ENCODE assay signal across 26 cellular contexts in genomic region chr15:62797171-62797570, GRCh38.
DNase-seq lines count a peak whose midpoint lies in the region; ATAC-seq, FAIRE-seq and TF ChIP-seq lines count a peak whose summit lies in the region.
"Had no signal": no experiment of that assay in that cellular context is flagged by ENCODE, and none has a peak within 500 bp of the region (broad histone marks: within the 10 kb centered on the region; RNA-seq: fewer than 3 reads in every experiment).

No MANE protein-coding gene starts in this region.

- H3K56ac ChIP-seq in H1 (replicated peaks; ENCODE audit: insufficient read length, low read depth, low read length), result no peak overlapping the region

- FAIRE-seq in H1 (lab: Jason Lieb, UNC) (no peak), D721Med (lab: Jason Lieb, UNC) (no peak)
- FAIRE-seq: A549 had no signal

- POLR2A ChIA-PET in Caco-2 (lab: Charles Lee), result no interaction called here
- POLR2A ChIA-PET in H1 (lab: Charles Lee; ENCODE audit: partially characterized antibody), result no interaction called here

- no peaks in the 10 kb centered on the region for H3K79me2 ChIP-seq in H1 (ENCODE audit: control insufficient read depth in 1 of 2, insufficient read depth in 2 of 2, low read length in 2 of 2)
- H3K79me2 ChIP-seq in trophoblast cell (ENCODE audit: control insufficient read depth, insufficient read depth, low read length, poor library complexity), result peaks cover 30% of the 10 kb centered on the region

- H4K5ac ChIP-seq in H1 (ENCODE audit: insufficient read length, low read depth, low read length), result no peak overlapping the region

- no peak for TF ChIP-seq POLR2A in H1 (IDR thresholded peaks at IDR 0.05; ENCODE audit: control extremely low read depth in 1 of 2, low read depth in 2 of 2, low read length in 2 of 2)

- no peak overlapping the region; the same call in 1 of the 2 replicates for H2BK5ac ChIP-seq in H1 (ENCODE audit: low read depth, low read length)
- H2BK5ac ChIP-seq in trophoblast cell (ENCODE audit: low read depth, low read length, poor library complexity), result peak overlapping the region; percentile 53

- TF ChIP-seq RAD21 in H1 (IDR thresholded peaks at IDR 0.05 in 1 of 2, conservative IDR thresholded peaks at IDR 0.05 in 1 of 2; ENCODE audit: low read depth in 2 of 2, low read length in 2 of 2), result no peak

- intact Hi-C loops in Caco-2 (cut with micrococcal nuclease; ENCODE audit: unreplicated experiment), result no loop called here

- no peaks in the 10 kb centered on the region for H3K23me2 ChIP-seq in H1 (ENCODE audit: low read depth, low read length)

- H3K4me3 ChIP-seq in Caco-2 (ENCODE audit: low read depth, low read length) (no peak overlapping the region), H1 (ENCODE audit: extremely low read depth in 1 of 4, insufficient read depth in 2 of 4, low read depth in 3 of 4, low read length in 4 of 4) (no peak overlapping the region), trophoblast cell (ENCODE audit: low read depth, low read length) (no peak overlapping the region)
- H3K4me3 ChIP-seq: A549; BLaER1 treated with 17β-estradiol and CSF1 and Interleukin-3, amounts not matched to agents 10 nM and 100 nM had no signal

- no peak for TF ChIP-seq EP300 in H1 (IDR thresholded peaks at IDR 0.05; ENCODE audit: borderline replicate concordance in 1 of 2, low read depth in 2 of 2, low read length in 2 of 2)

- H3K4me3 Mint-ChIP-seq in Caco-2 (ENCODE audit: unreplicated experiment), result no peak overlapping the region
- H3K4me3 Mint-ChIP-seq: CD8-positive, alpha-beta T cell had no signal

- WGBS in H1 (ENCODE audit: extremely low coverage in 1 of 2, insufficient coverage in 1 of 2, insufficient read length in 1 of 2, insufficient replicate concordance in 2 of 2, low coverage in 1 of 2, low lambda C conversion rate in 2 of 2, missing lambda C conversion rate in 1 of 2), 2 experiments, result 91% methylated on average over 15 of the region's 15 CpGs; no CpG with 5 or more reads in 1 of the 2 experiments
- no CpG with 5 or more reads among the region's 15 CpGs for WGBS in trophoblast cell (ENCODE audit: extremely low coverage, insufficient coverage, insufficient read length)

- peaks cover 9% of the 10 kb centered on the region for H3K4me1 Mint-ChIP-seq in Caco-2 (ENCODE audit: low read depth, unreplicated experiment)

- no peak overlapping the region for H4K91ac ChIP-seq in H1 (replicated peaks; ENCODE audit: insufficient read length, low read length)
- peak overlapping the region; percentile 92 for H4K91ac ChIP-seq in trophoblast cell (ENCODE audit: low read depth, low read length)

- H3K9me3 ChIP-seq in Caco-2, result no peaks in the 10 kb centered on the region
- H3K9me3 ChIP-seq in H1 (ENCODE audit: insufficient read depth in 2 of 2, low read depth in 1 of 2, low read length in 1 of 2), result no peaks in the 10 kb centered on the region
- H3K9me3 ChIP-seq in trophoblast cell (ENCODE audit: insufficient read depth, low read depth, low read length), result no peaks in the 10 kb centered on the region
- H3K9me3 ChIP-seq: A549; BLaER1 treated with 17β-estradiol and CSF1 and Interleukin-3, amounts not matched to agents 10 nM and 100 nM had no signal

- CTCF ChIA-PET in Caco-2 (lab: Charles Lee) (no interaction called here), H1 (lab: Charles Lee; ENCODE audit: partially characterized antibody) (interaction anchor here (0.9 to 2.2 kb wide), 5 partner anchors 11 to 55 kb away, joined by 3 to 11 read pairs (median 3); no protein-coding TSS in a partner anchor)

- H3K4ac ChIP-seq in H1 (replicated peaks; ENCODE audit: insufficient read length, low read depth, low read length) (no peak overlapping the region), trophoblast cell (ENCODE audit: low read depth, low read length) (peak overlapping the region; percentile 81)

- TF ChIP-seq CTCF in Caco-2 (IDR thresholded peaks at IDR 0.05; ENCODE audit: insufficient read depth in 1 of 2, low read depth in 1 of 2, low read length in 1 of 2, severe bottlenecking in 1 of 2, unreplicated experiment in 1 of 2), result no peak
- no peak for TF ChIP-seq CTCF in H1 (IDR thresholded peaks at IDR 0.05; ENCODE audit: control extremely low read depth in 1 of 3, insufficient read depth in 1 of 3, low read depth in 1 of 3, low read length in 3 of 3)
- TF ChIP-seq CTCF in D721Med (IDR thresholded peaks at IDR 0.05; ENCODE audit: insufficient read depth, missing control alignments), result no peak

- no peak for DNase-seq in Caco-2
- DNase-seq in MV-4-11 (lab: John Stamatoyannopoulos, UW), result peak; percentile 12
- no peak for DNase-seq in H1 (ENCODE audit: low read depth in 1 of 2, low spot score in 2 of 2)
- no peak for DNase-seq in trophoblast cell
- DNase-seq in activated CD8-positive, alpha-beta memory T cell treated with anti-CD3 and anti-CD28 coated beads, Interleukin-2, amount 50 U/mL, for 4 hours, result no peak
- no peak for DNase-seq in D721Med (ENCODE audit: insufficient read length, low spot score)
- DNase-seq: AML-193; Calu3; CD8-positive, alpha-beta T cell; DMS153; GOT3; Karpas-422; NCI-H1092 treated with DMSO at 0.1 percent for 48 hours; NCI-H1436; NCI-H187; NCI-H2081 treated with DMSO at 0.1 percent for 48 hours; NCI-H2171; NCI-H226; NCI-H510A; NCI-H69; SHP77 had no signal

- H4K12ac ChIP-seq in trophoblast cell (ENCODE audit: low read depth, low read length), result peak overlapping the region; percentile 34

- 0 out of 2 replicates have a peak, but pooled peaks cover 10% of the 10 kb centered on the region for H3K4me1 ChIP-seq in Caco-2
- peaks cover 0 to 5% (median 2%) of the 10 kb centered on the region in 4 experiments; a peak in 3 of 7 replicates for H3K4me1 ChIP-seq in H1 (replicated peaks in 1 of 4; ENCODE audit: control insufficient read depth in 3 of 4, insufficient read depth in 4 of 4, low read length in 3 of 4)
- peaks cover 41 to 50% of the 10 kb centered on the region in 2 experiments for H3K4me1 ChIP-seq in trophoblast cell (ENCODE audit: control insufficient read depth in 1 of 2, insufficient read depth in 2 of 2, low read length in 2 of 2)

- no peaks in the 10 kb centered on the region for H3K27me3 ChIP-seq in Caco-2 (replicated peaks; ENCODE audit: control insufficient read depth, insufficient read depth, low read length)
- H3K27me3 ChIP-seq in H1 (replicated peaks in 1 of 4; ENCODE audit: control insufficient read depth in 3 of 4, extremely low read depth in 1 of 4, insufficient read depth in 3 of 4, low read length in 3 of 4), result no peaks in the 10 kb centered on the region
- no peaks in the 10 kb centered on the region for H3K27me3 ChIP-seq in trophoblast cell (ENCODE audit: insufficient read depth, low read length)
- H3K27me3 ChIP-seq: BLaER1 treated with 17β-estradiol and CSF1 and Interleukin-3, amounts not matched to agents 10 nM and 100 nM had no signal

- ATAC-seq in HG02763 (IDR thresholded peaks at IDR 0.05; ENCODE audit: unreplicated experiment), result no peak
- ATAC-seq: A549; CD8-positive, alpha-beta T cell; Panc1 had no signal

- no peaks in the 10 kb centered on the region for H3K27me3 Mint-ChIP-seq in Caco-2 (ENCODE audit: insufficient read depth, unreplicated experiment)

- H2BK20ac ChIP-seq in H1 (ENCODE audit: low read length), result no peak overlapping the region

- H3K9me3 Mint-ChIP-seq in Caco-2 (ENCODE audit: unreplicated experiment), result no peaks in the 10 kb centered on the region
- H3K9me3 Mint-ChIP-seq: CD8-positive, alpha-beta T cell had no signal

- no peak overlapping the region for H2BK120ac ChIP-seq in H1 (replicated peaks; ENCODE audit: low read depth, low read length)
- peak overlapping the region; percentile 98 for H2BK120ac ChIP-seq in trophoblast cell (ENCODE audit: insufficient read depth, low read length, poor library complexity)

- H3K36me3 ChIP-seq in Caco-2 (ENCODE audit: control insufficient read depth, insufficient read depth, low read length) (peaks cover 1% of the 10 kb centered on the region), H1 (ENCODE audit: control insufficient read depth in 2 of 4, insufficient read depth in 4 of 4, low read length in 3 of 4) (no peaks in the 10 kb centered on the region; a peak in 2 of 8 replicates), trophoblast cell (ENCODE audit: control insufficient read depth in 1 of 2, insufficient read depth in 2 of 2, low read length in 2 of 2) (peaks cover 38 to 40% of the 10 kb centered on the region in 2 experiments)

- H3K23ac ChIP-seq in H1 (ENCODE audit: insufficient read length), result no peak overlapping the region
- H3K23ac ChIP-seq in trophoblast cell (ENCODE audit: low read length), result no peak overlapping the region

- H2BK12ac ChIP-seq in H1 (ENCODE audit: low read depth, low read length) (no peak overlapping the region), trophoblast cell (ENCODE audit: low read length) (peak overlapping the region; percentile 88)

- H2AFZ ChIP-seq in H1 (ENCODE audit: low read length) (no peak overlapping the region), trophoblast cell (ENCODE audit: insufficient read depth, low read length, poor library complexity) (peak overlapping the region; percentile 14)

- no TSS peak for BruUV-seq in Caco-2 (replicated peaks; lab: Mats Ljungman, UMichigan)

- H4K8ac ChIP-seq in H1 (ENCODE audit: extremely low read depth, insufficient read depth, low read length) (peak overlapping the region; percentile 69; the same call in 1 of the 2 replicates), trophoblast cell (ENCODE audit: low read depth, low read length) (peak overlapping the region; percentile 79)

- no peaks in the 10 kb centered on the region for H4K20me1 ChIP-seq in H1 (replicated peaks in 1 of 2; ENCODE audit: control insufficient read depth in 1 of 2, insufficient read depth in 2 of 2, low read length in 2 of 2)
- H4K20me1 ChIP-seq: BLaER1 treated with 17β-estradiol and CSF1 and Interleukin-3, amounts not matched to agents 10 nM and 100 nM had no signal

- H2BK15ac ChIP-seq in H1 (ENCODE audit: low read length), result no peak overlapping the region

- no peak overlapping the region for H3K14ac ChIP-seq in H1 (ENCODE audit: insufficient read length)
- H3K14ac ChIP-seq in trophoblast cell (ENCODE audit: low read length), result peak overlapping the region; percentile 94

- H3K36me3 Mint-ChIP-seq in Caco-2 (ENCODE audit: insufficient read depth, unreplicated experiment), result peaks cover 66% of the 10 kb centered on the region
- H3K36me3 Mint-ChIP-seq: CD8-positive, alpha-beta T cell had no signal

- H3K79me1 ChIP-seq in H1 (ENCODE audit: low read depth, low read length) (no peaks in the 10 kb centered on the region), trophoblast cell (ENCODE audit: low read length) (peaks cover 77% of the 10 kb centered on the region)

- H3K18ac ChIP-seq in H1 (ENCODE audit: extremely low read depth, low read length) (no peak overlapping the region), trophoblast cell (ENCODE audit: low read length) (peak overlapping the region; percentile 99)

- peak overlapping the region; percentile 53 for H3K27ac Mint-ChIP-seq in Caco-2 (ENCODE audit: unreplicated experiment)
- H3K27ac Mint-ChIP-seq: CD8-positive, alpha-beta T cell had no signal

- no peak overlapping the region for H3K27ac ChIP-seq in H1 (ENCODE audit: low read depth, low read length)
- H3K27ac ChIP-seq in trophoblast cell (ENCODE audit: low read depth, low read length), result peak overlapping the region; percentile 99
- H3K27ac ChIP-seq: A549; BLaER1 treated with 17β-estradiol and CSF1 and Interleukin-3, amounts not matched to agents 10 nM and 100 nM; RWPE1 had no signal

- H3K9ac ChIP-seq in H1 (replicated peaks in 1 of 4; ENCODE audit: extremely low read depth in 1 of 4, low read depth in 3 of 4, low read length in 3 of 4), result no peak overlapping the region
- no peak overlapping the region for H3K9ac ChIP-seq in trophoblast cell (ENCODE audit: low read length)
- H3K9ac ChIP-seq: BLaER1 treated with 17β-estradiol and CSF1 and Interleukin-3, amounts not matched to agents 10 nM and 100 nM had no signal

- no peak overlapping the region for H2AK5ac ChIP-seq in H1 (ENCODE audit: low read depth, low read length)
- peak overlapping the region; percentile 100 for H2AK5ac ChIP-seq in trophoblast cell (ENCODE audit: low read length)

- H3K4me2 ChIP-seq in H1 (ENCODE audit: insufficient read depth in 1 of 2, low read depth in 2 of 2, low read length in 2 of 2) (no peak overlapping the region), trophoblast cell (ENCODE audit: low read length) (no peak overlapping the region)
- H3K4me2 ChIP-seq: A549; BLaER1 treated with 17β-estradiol and CSF1 and Interleukin-3, amounts not matched to agents 10 nM and 100 nM had no signal
